24 cellular contexts compared by ENCODE assay signal in the genomic region with DNA sequence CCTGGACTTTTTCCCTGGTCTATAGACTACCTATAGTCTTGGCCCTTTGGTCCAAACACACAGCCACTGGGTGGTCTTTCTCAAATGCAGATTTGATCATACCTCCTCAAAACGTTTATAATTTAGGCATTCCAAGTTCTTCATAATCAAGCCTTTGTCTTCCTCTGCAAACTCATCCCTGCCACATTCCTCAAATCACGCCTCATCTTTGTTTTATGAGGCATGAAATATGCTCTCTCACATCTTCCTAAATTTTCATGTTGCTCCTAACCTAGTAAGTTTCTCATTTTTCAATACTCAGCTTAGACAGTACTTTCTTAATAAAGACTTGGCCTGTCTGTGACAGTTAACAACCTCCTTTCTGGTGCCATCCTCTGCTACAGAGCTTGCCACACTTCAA. TPM values are rescaled to one million over a fixed set of nuclear protein-coding genes. Genes with fewer than 3 reads are reported as not detected.
DNase-seq lines count a peak whose midpoint lies in the region; ATAC-seq and TF ChIP-seq lines count a peak whose summit lies in the region.
"Had no signal": no experiment of that assay in that cellular context is flagged by ENCODE, and none has a peak within 500 bp of the region (broad histone marks: within the 10 kb centered on the region; RNA-seq: fewer than 3 reads in every experiment).

No MANE protein-coding gene starts in this region.

- no peak overlapping the region for H2BK12ac ChIP-seq in mesenchymal stem cell (ENCODE audit: low read length in 2 of 2)

- CTCF ChIA-PET in HCT116 (lab: Charles Lee) = interaction anchor here (0.6 to 5.5 kb wide), 2 partner anchors 70 to 137 kb away, joined by 3 to 41 read pairs; no protein-coding TSS in a partner anchor

- DNase-seq in COLO829 (ENCODE audit: low spot score) = peak; percentile 8
- no peak for DNase-seq in HCT116 (ENCODE audit: low read depth, low spot score)
- DNase-seq in SK-N-MC (ENCODE audit: low read depth, low spot score) = no peak
- no peak for DNase-seq in mesenchymal stem cell
- DNase-seq in stomach = no peak
- no peak for DNase-seq in activated CD4-positive, alpha-beta T cell treated with anti-CD3 and anti-CD28 coated beads, Interleukin-2, amount 50 U/mL, for 48 hours
- no peak for DNase-seq in nucleus accumbens (lab: John Stamatoyannopoulos, UW)
- DNase-seq: GF-D8; naive thymus-derived CD4-positive, alpha-beta T cell; NCI-H1105 treated with DMSO at 0.1 percent for 48 hours; NCI-H2107; NCI-H524; ovary; SJCRH30; stimulated activated CD4-positive, alpha-beta T cell treated with anti-CD3 and anti-CD28 coated beads, Interleukin-4, amount 100 ng/mL, for 24 hours; T-helper 9 cell; upper lobe of left lung had no signal

- no peak for TF ChIP-seq EP300 in stomach (IDR thresholded peaks at IDR 0.05)

- H4K20me1 ChIP-seq in HCT116 (ENCODE audit: insufficient read depth) = no peaks in the 10 kb centered on the region
- H4K20me1 ChIP-seq: BLaER1 treated with 17β-estradiol and CSF1 and Interleukin-3, amounts not matched to agents 10 nM and 100 nM had no signal

- H3K14ac ChIP-seq in mesenchymal stem cell (ENCODE audit: low read length in 2 of 2) = no peak overlapping the region

- H2BK120ac ChIP-seq in mesenchymal stem cell (ENCODE audit: low read depth, low read length) = no peak overlapping the region

- peaks cover 11 to 49% of the 10 kb centered on the region in 2 experiments for H3K4me1 ChIP-seq in HCT116 (ENCODE audit: control insufficient read depth in 1 of 2, insufficient read depth in 2 of 2, low read length in 2 of 2)
- peaks cover 6% of the 10 kb centered on the region for H3K4me1 ChIP-seq in mesenchymal stem cell (ENCODE audit: control insufficient read depth, insufficient read depth, low read depth, low read length)
- peaks cover 0 to 2% (median 0%) of the 10 kb centered on the region in 4 donors for H3K4me1 ChIP-seq in stomach
- H3K4me1 ChIP-seq: upper lobe of left lung had no signal

- no peak overlapping the region for H3K27ac ChIP-seq in HCT116 (ENCODE audit: low read depth, low read length)
- peak overlapping the region; percentile 64; the same call in 1 of the 2 replicates for H3K27ac ChIP-seq in SK-N-MC
- peak overlapping the region; percentile 66 for H3K27ac ChIP-seq in mesenchymal stem cell (ENCODE audit: low read length, poor library complexity, severe bottlenecking)
- H3K27ac ChIP-seq in stomach = no peak overlapping the region
- H3K27ac ChIP-seq: BLaER1 treated with 17β-estradiol and CSF1 and Interleukin-3, amounts not matched to agents 10 nM and 100 nM; hepatocyte; ovary; SJCRH30; upper lobe of left lung had no signal

- H3K4me3 ChIP-seq in HCT116 (replicated peaks in 1 of 2; ENCODE audit: low read depth in 1 of 2, low read length in 2 of 2) (no peak overlapping the region), SK-N-MC (no peak overlapping the region), mesenchymal stem cell (ENCODE audit: insufficient read depth in 1 of 2, low read depth in 1 of 2, low read length in 2 of 2) (no peak overlapping the region), stomach (no peak overlapping the region)
- H3K4me3 ChIP-seq: BLaER1 treated with 17β-estradiol and CSF1 and Interleukin-3, amounts not matched to agents 10 nM and 100 nM; GM12878; hepatocyte; K562; ovary; SJCRH30; smooth muscle cell; upper lobe of left lung had no signal

- H3K79me1 ChIP-seq in mesenchymal stem cell (replicated peaks; ENCODE audit: low read length, poor library complexity, severe bottlenecking) = no peaks in the 10 kb centered on the region

- TF ChIP-seq CTCF in HCT116 (IDR thresholded peaks at IDR 0.05 in 2 of 3, conservative IDR thresholded peaks at IDR 0.05 in 1 of 3; ENCODE audit: borderline replicate concordance in 1 of 3, insufficient read depth in 1 of 3, low read depth in 2 of 3, low read length in 2 of 3) (no peak), stomach (IDR thresholded peaks at IDR 0.05) (no peak)

- H3K4ac ChIP-seq in mesenchymal stem cell (ENCODE audit: low read depth in 1 of 2, low read length in 2 of 2) = no peak overlapping the region

- TF ChIP-seq RAD21 in HCT116 (IDR thresholded peaks at IDR 0.05; ENCODE audit: low read depth) = no peak

- H4K91ac ChIP-seq in mesenchymal stem cell (ENCODE audit: low read length) = no peak overlapping the region

- H3K9ac ChIP-seq in HCT116 (ENCODE audit: low read length) = peak overlapping the region; percentile 15; the same call in 1 of the 2 replicates
- H3K9ac ChIP-seq in SK-N-MC (ENCODE audit: insufficient read length) = peak overlapping the region; percentile 10
- H3K9ac ChIP-seq in mesenchymal stem cell (ENCODE audit: low read length) = peak overlapping the region; percentile 53
- H3K9ac ChIP-seq: BLaER1 treated with 17β-estradiol and CSF1 and Interleukin-3, amounts not matched to agents 10 nM and 100 nM had no signal

- peak overlapping the region; percentile 51 for H3K4me2 ChIP-seq in HCT116 (ENCODE audit: low read length)
- no peak overlapping the region for H3K4me2 ChIP-seq in mesenchymal stem cell (ENCODE audit: low read length, poor library complexity, severe bottlenecking)
- H3K4me2 ChIP-seq: hepatocyte, smooth muscle cell had no signal

- H2AK5ac ChIP-seq in mesenchymal stem cell (ENCODE audit: low read length, severe bottlenecking) = peak overlapping the region; percentile 85

- H3K36me3 ChIP-seq in HCT116 (ENCODE audit: control insufficient read depth in 1 of 2, insufficient read depth in 2 of 2, low read length in 2 of 2) (no peaks in the 10 kb centered on the region), SK-N-MC (ENCODE audit: insufficient read depth, low read length) (no peaks in the 10 kb centered on the region), mesenchymal stem cell (ENCODE audit: control insufficient read depth in 1 of 2, insufficient read depth in 2 of 2, low read depth in 1 of 2, low read length in 2 of 2) (no peaks in the 10 kb centered on the region), stomach (no peaks in the 10 kb centered on the region)
- H3K36me3 ChIP-seq: BLaER1 treated with 17β-estradiol and CSF1 and Interleukin-3, amounts not matched to agents 10 nM and 100 nM; ovary; SJCRH30; upper lobe of left lung had no signal

- TF ChIP-seq POLR2A in HCT116 (IDR thresholded peaks at IDR 0.05; ENCODE audit: borderline replicate concordance, extremely low read depth, insufficient read depth, insufficient read length) (no peak), stomach (IDR thresholded peaks at IDR 0.05) (no peak)

- ATAC-seq in HCT116 = peak; percentile 37; the same call in 1 of the 2 replicates
- ATAC-seq: activated CD4-positive, CD25-positive, alpha-beta regulatory T cell treated with anti-CD3 and anti-CD28 coated beads, Interleukin-2, amount 50 U/mL, for 24 hours; activated naive CD4-positive, alpha-beta T cell treated with anti-CD3 and anti-CD28 coated beads, Interleukin-2, amount 50 U/mL, for 72 hours; GM12878; K562; naive thymus-derived CD4-positive, alpha-beta T cell had no signal

- H3K79me2 ChIP-seq in HCT116 (ENCODE audit: insufficient read depth, low read length) = no peaks in the 10 kb centered on the region
- H3K79me2 ChIP-seq: hepatocyte had no signal

- no peak overlapping the region for H3K23ac ChIP-seq in mesenchymal stem cell (ENCODE audit: low read length in 2 of 2)

- H2BK5ac ChIP-seq in mesenchymal stem cell (ENCODE audit: low read depth, low read length, poor library complexity, severe bottlenecking) = no peak overlapping the region

- H2AFZ ChIP-seq in HCT116 (ENCODE audit: low read depth, low read length, poor library complexity, severe bottlenecking) = peak overlapping the region; percentile 75
- no peak overlapping the region for H2AFZ ChIP-seq in mesenchymal stem cell (ENCODE audit: low read depth, low read length)
- H2AFZ ChIP-seq: hepatocyte had no signal

- RAD21 ChIA-PET in HCT116 (lab: Charles Lee; ENCODE audit: low non-redundant PET in 1 of 2, low total read pairs in 2 of 2, uncharacterized antibody in 2 of 2, unreplicated experiment in 2 of 2) = no interaction called here

- H3K27me3 ChIP-seq in HCT116 (ENCODE audit: insufficient read depth, low read length) = no peaks in the 10 kb centered on the region
- H3K27me3 ChIP-seq in mesenchymal stem cell (ENCODE audit: control insufficient read depth in 1 of 2, insufficient read depth in 1 of 2, low read length in 2 of 2) = no peaks in the 10 kb centered on the region
- peaks cover 0 to 4% (median 0%) of the 10 kb centered on the region in 3 donors for H3K27me3 ChIP-seq in stomach
- H3K27me3 ChIP-seq: BLaER1 treated with 17β-estradiol and CSF1 and Interleukin-3, amounts not matched to agents 10 nM and 100 nM; hepatocyte; ovary; SJCRH30; upper lobe of left lung had no signal

- H3K9me3 ChIP-seq in HCT116 (ENCODE audit: control insufficient read depth in 1 of 2, insufficient read depth in 1 of 2, low read depth in 1 of 2, low read length in 2 of 2) (no peaks in the 10 kb centered on the region), SK-N-MC (ENCODE audit: low read depth, low read length) (no peaks in the 10 kb centered on the region), mesenchymal stem cell (ENCODE audit: control insufficient read depth, low read length) (no peaks in the 10 kb centered on the region), stomach (no peaks in the 10 kb centered on the region)
- H3K9me3 ChIP-seq: BLaER1 treated with 17β-estradiol and CSF1 and Interleukin-3, amounts not matched to agents 10 nM and 100 nM; ovary; SJCRH30; upper lobe of left lung had no signal

- no peak overlapping the region for H4K8ac ChIP-seq in mesenchymal stem cell (ENCODE audit: low read length)

- no peaks in the 10 kb centered on the region for H3K9me2 ChIP-seq in HCT116 (ENCODE audit: insufficient read depth)

- no peak overlapping the region for H2BK15ac ChIP-seq in mesenchymal stem cell (ENCODE audit: low read depth, poor library complexity, severe bottlenecking)

- intact Hi-C loops in HCT116 (cut with micrococcal nuclease) (no loop called here), stomach (cut with DNase I; ENCODE audit: low total_unique reads) (loop anchor here (5.0 kb wide), 1 partner anchor 199 kb away; no protein-coding TSS in a partner anchor)

- POLR2A ChIA-PET in HCT116 (lab: Charles Lee) = interaction anchor here (1.6 kb wide), 1 partner anchor 246 kb away, joined by 6 read pairs; the partner anchor contains the start of gene HNRNPH3

- no TSS peak for BruUV-seq in HCT116 (replicated peaks; lab: Mats Ljungman, UMichigan)

- H3K18ac ChIP-seq in mesenchymal stem cell (ENCODE audit: low read depth in 1 of 2, low read length in 2 of 2) = no peak overlapping the region

- WGBS in mesenchymal stem cell = 50% methylated on average over 2 of the region's 2 CpGs
- WGBS in stomach, 5 donors = 61 to 78% (median 66%) methylated on average over 2 of the region's 2 CpGs

RNA-seq across cellular contexts. Expression of gene HERC4, which starts 10.9 kb away (rescaled TPM):
- total RNA-seq in HCT116 (2021; ENCODE audit: unreplicated experiment) = 36.5 TPM
- 6.2 and 8.2 TPM in 2 replicates for polyA plus RNA-seq in HCT116 (2012)
- 20.9 TPM for polyA plus RNA-seq in mesenchymal stem cell (2013, experiment 1 of 2)
- 20.2 TPM for polyA plus RNA-seq in mesenchymal stem cell (2013, experiment 2 of 2)
- 100 to 1,000 TPM in 1 of 5 donors, 10 to 100 TPM in 3, 1 to 10 TPM in 1; 5.8 to 116 (median 30.3) TPM for total RNA-seq in stomach
- 10 to 100 TPM in 2 of 3 donors, 1 to 10 TPM in 1; 7.8 to 11.4 (median 10.2) TPM for polyA plus RNA-seq in stomach

RNA-seq across cellular contexts. Expression of gene MYPN, which starts 23.3 kb away (rescaled TPM):
- total RNA-seq in HCT116 (2021; ENCODE audit: unreplicated experiment) = 0.34 TPM
- 0.06 and 0.09 TPM in 2 replicates for polyA plus RNA-seq in HCT116 (2012)
- not detected for polyA plus RNA-seq in mesenchymal stem cell (2013, experiment 1 of 2)
- 0.01 TPM for polyA plus RNA-seq in mesenchymal stem cell (2013, experiment 2 of 2)
- under 1 TPM in 2 of 5 donors, not detected in 3; 0.37 to 0.43 TPM for total RNA-seq in stomach
- under 1 TPM in 2 of 3 donors, not detected in 1; 0.06 to 0.76 TPM for polyA plus RNA-seq in stomach
- total RNA-seq: activated naive CD4-positive, alpha-beta T cell treated with anti-CD3 and anti-CD28 coated beads, Interleukin-2, amount 50 U/mL, for 72 hours; GM12878; hepatocyte; K562; naive thymus-derived CD4-positive, alpha-beta T cell; upper lobe of left lung had no signal
- polyA plus RNA-seq: hepatocyte; K562; naive thymus-derived CD4-positive, alpha-beta T cell had no signal

Comparison
In these comparisons a context has a peak if more than half of its experiments do, and no peak if none do; other contexts are left out.
1. H3K27ac ChIP-seq: peak in SK-N-MC (single experiment) and mesenchymal stem cell (single experiment); none in HCT116 (single experiment) and stomach (0 of 5).
2. Peak in every context shown above with its lines, with median percentiles within 50 percentile points of each other: H3K9ac ChIP-seq.